ENCODE assay signal across 1 cellular context in the genomic region with DNA sequence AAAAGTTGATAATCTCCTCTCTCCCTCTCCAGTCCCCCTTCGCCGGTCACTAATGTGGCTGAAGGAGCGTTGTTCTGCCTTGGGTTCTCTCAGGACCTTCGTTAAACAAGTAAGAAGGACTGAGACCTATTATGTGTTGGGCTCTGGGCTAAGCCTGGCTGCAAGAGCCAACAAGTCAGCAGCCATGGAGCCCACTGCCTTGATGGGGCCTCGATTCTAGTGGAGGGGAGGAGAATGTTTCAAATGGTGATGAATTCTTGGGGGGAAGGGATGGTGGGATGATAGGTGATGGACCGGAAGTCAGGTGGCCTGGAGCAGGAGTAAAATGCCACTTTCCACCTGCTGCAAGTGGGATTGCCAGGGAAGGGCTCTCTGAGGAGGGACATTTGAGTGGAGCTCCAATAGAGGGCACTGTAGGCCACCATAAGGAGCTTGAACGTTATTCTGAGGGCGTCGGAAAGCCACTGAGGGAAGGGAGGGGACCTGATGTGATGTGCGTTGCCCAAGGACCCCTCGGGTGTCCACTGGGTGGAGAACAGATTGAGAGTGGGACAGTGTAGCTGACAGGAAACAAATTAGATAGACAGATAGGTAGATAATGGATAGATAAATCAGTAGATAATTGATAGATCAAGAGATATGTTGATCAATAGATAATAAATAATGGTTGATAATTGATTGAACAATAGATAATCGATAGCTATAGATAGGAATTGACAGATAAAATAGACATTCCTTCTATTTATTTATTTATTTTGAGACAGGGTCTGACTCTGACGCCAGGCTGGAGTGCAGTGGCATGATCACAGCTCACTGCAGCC.
TF ChIP-seq lines count a peak whose summit lies in the region.

No MANE protein-coding gene starts in this region.

TF ChIP-seq in H1, 55 proteins besides CTCF, POLR2A, EP300 and RAD21 (continued from another document):
- TF ChIP-seq, protein P1, sequence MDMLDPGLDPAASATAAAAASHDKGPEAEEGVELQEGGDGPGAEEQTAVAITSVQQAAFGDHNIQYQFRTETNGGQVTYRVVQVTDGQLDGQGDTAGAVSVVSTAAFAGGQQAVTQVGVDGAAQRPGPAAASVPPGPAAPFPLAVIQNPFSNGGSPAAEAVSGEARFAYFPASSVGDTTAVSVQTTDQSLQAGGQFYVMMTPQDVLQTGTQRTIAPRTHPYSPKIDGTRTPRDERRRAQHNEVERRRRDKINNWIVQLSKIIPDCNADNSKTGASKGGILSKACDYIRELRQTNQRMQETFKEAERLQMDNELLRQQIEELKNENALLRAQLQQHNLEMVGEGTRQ (IDR thresholded peaks at IDR 0.05; ENCODE audit: low read length): 0 out of 2 replicates have a peak, but pooled peaks have one; percentile 42
- no peak for TF ChIP-seq MAFK (IDR thresholded peaks at IDR 0.05; ENCODE audit: low read depth, low read length)
- no peak for TF ChIP-seq POU5F1 (IDR thresholded peaks at IDR 0.05; ENCODE audit: low read depth, low read length)
- no peak for TF ChIP-seq EGR1 (IDR thresholded peaks at IDR 0.05; ENCODE audit: borderline replicate concordance, low read depth, low read length)
- no peak for TF ChIP-seq SIRT6 (IDR thresholded peaks at IDR 0.05; ENCODE audit: low read length)
- no peak for TF ChIP-seq POLR2AphosphoS5 (IDR thresholded peaks at IDR 0.05; ENCODE audit: low read depth, low read length)
- peak; percentile 46; the same call in 1 of the 2 replicates for TF ChIP-seq BACH1 (IDR thresholded peaks at IDR 0.05; ENCODE audit: low read length)
- no peak; the same call in 1 of the 2 replicates for TF ChIP-seq GABPA (IDR thresholded peaks at IDR 0.05; ENCODE audit: borderline replicate concordance, insufficient read depth, low read length)
- no peak for TF ChIP-seq KDM1A (IDR thresholded peaks at IDR 0.05; ENCODE audit: borderline replicate concordance, low read length)
- no peak for TF ChIP-seq TAF7 (optimal IDR thresholded peaks at IDR 0.05; ENCODE audit: borderline replicate concordance, low read depth, low read length)
- TF ChIP-seq GTF2F1 (IDR thresholded peaks at IDR 0.05; ENCODE audit: borderline replicate concordance, low read depth, low read length): no peak
- TF ChIP-seq NRF1 (IDR thresholded peaks at IDR 0.05; ENCODE audit: low read depth, low read length): no peak
- TF ChIP-seq, protein P2, sequence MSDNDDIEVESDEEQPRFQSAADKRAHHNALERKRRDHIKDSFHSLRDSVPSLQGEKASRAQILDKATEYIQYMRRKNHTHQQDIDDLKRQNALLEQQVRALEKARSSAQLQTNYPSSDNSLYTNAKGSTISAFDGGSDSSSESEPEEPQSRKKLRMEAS (IDR thresholded peaks at IDR 0.05): no peak
- peak in 1 of 2 experiments; percentile 40; a peak in 1 of 4 replicates for TF ChIP-seq SIN3A (conservative IDR thresholded peaks at IDR 0.05 in 1 of 2, IDR thresholded peaks at IDR 0.05 in 1 of 2; ENCODE audit: low read depth in 1 of 2, low read length in 2 of 2)
- no peak for TF ChIP-seq RFX5 (IDR thresholded peaks at IDR 0.05; ENCODE audit: borderline replicate concordance, low read depth, low read length)
- no peak for TF ChIP-seq CEBPB (IDR thresholded peaks at IDR 0.05; ENCODE audit: low read depth, low read length)
- no peak for TF ChIP-seq JUN (IDR thresholded peaks at IDR 0.05; ENCODE audit: low read depth, low read length)
- TF ChIP-seq CREB1 (IDR thresholded peaks at IDR 0.05): no peak
- TF ChIP-seq, protein P3, sequence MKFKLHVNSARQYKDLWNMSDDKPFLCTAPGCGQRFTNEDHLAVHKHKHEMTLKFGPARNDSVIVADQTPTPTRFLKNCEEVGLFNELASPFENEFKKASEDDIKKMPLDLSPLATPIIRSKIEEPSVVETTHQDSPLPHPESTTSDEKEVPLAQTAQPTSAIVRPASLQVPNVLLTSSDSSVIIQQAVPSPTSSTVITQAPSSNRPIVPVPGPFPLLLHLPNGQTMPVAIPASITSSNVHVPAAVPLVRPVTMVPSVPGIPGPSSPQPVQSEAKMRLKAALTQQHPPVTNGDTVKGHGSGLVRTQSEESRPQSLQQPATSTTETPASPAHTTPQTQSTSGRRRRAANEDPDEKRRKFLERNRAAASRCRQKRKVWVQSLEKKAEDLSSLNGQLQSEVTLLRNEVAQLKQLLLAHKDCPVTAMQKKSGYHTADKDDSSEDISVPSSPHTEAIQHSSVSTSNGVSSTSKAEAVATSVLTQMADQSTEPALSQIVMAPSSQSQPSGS (IDR thresholded peaks at IDR 0.05; ENCODE audit: low read length): no peak
- no peak for TF ChIP-seq CHD1 (IDR thresholded peaks at IDR 0.05; ENCODE audit: low read depth, low read length)
- no peak for TF ChIP-seq YY1 (IDR thresholded peaks at IDR 0.05; ENCODE audit: low read depth, low read length)
- TF ChIP-seq RBBP5 (IDR thresholded peaks at IDR 0.05; ENCODE audit: borderline replicate concordance, low read depth, low read length): no peak
- TF ChIP-seq SP2 (IDR thresholded peaks at IDR 0.05; ENCODE audit: low read length): no peak
